ENCODE assay signal across 15 cellular contexts in genomic region chr18:22822841-22823508, GRCh38.
A peak's percentile ranks its signal among the peaks of the same experiment; 100 is the strongest.
DNase-seq lines count a peak whose midpoint lies in the region; ATAC-seq, FAIRE-seq and TF ChIP-seq lines count a peak whose summit lies in the region.
"Had no signal": no experiment of that assay in that cellular context is flagged by ENCODE, and none has a peak within 500 bp of the region (broad histone marks: within the 10 kb centered on the region; RNA-seq: fewer than 3 reads in every experiment).

No MANE protein-coding gene starts in this region.

- H3K4me3 ChIP-seq in GM12878: peak overlapping the region; percentile 51
- H3K4me3 ChIP-seq in dorsolateral prefrontal cortex: no peak overlapping the region

- H3K4me1 ChIP-seq in GM12878 (ENCODE audit: control insufficient read depth, insufficient read depth, low read length): 0 out of 2 replicates have a peak, but pooled peaks cover 3% of the 10 kb centered on the region

- no peaks in the 10 kb centered on the region for H4K20me1 ChIP-seq in GM12878 (ENCODE audit: control insufficient read depth, insufficient read depth)

- H2AFZ ChIP-seq in GM12878 (ENCODE audit: control insufficient read depth, low read depth, low read length): peak overlapping the region; percentile 88

- no peaks in the 10 kb centered on the region for H3K9me3 ChIP-seq in GM12878 (replicated peaks; ENCODE audit: control insufficient read depth, insufficient read depth, low read length)

- BruUV-seq in GM12878 (replicated peaks; lab: Mats Ljungman, UMichigan): no TSS peak

- no peaks in the 10 kb centered on the region for H3K36me3 ChIP-seq in GM12878 (ENCODE audit: control insufficient read depth in 2 of 2, insufficient read depth in 2 of 2, low read length in 1 of 2)

- in situ Hi-C loops in GM12878 (cut with MboI): no loop called here

- TF ChIP-seq CTCF in GM12878 (IDR thresholded peaks at IDR 0.05 in 2 of 3, conservative IDR thresholded peaks at IDR 0.05 in 1 of 3; ENCODE audit: control insufficient read depth in 2 of 3, extremely low read depth in 1 of 3, insufficient read depth in 1 of 3, low read depth in 3 of 3, low read length in 3 of 3): no peak
- TF ChIP-seq CTCF in dorsolateral prefrontal cortex (IDR thresholded peaks at IDR 0.05 in 54 of 56, conservative IDR thresholded peaks at IDR 0.05 in 2 of 56; ENCODE audit: low read depth in 1 of 56, partially characterized antibody in 56 of 56): no peak

- intact Hi-C loops in GM12878 (cut with micrococcal nuclease; ENCODE audit: unreplicated experiment): no loop called here
- intact Hi-C loops in dorsolateral prefrontal cortex (cut with DNase I): no loop called here

- 18% methylated on average over 3 of the region's 3 CpGs for whole genome bisulfite sequencing in GM12878 (ENCODE audit: insufficient coverage, insufficient replicate concordance, low lambda C conversion rate, missing lambda C conversion rate)

- no peak overlapping the region for H3K9ac ChIP-seq in GM12878 (ENCODE audit: control insufficient read depth, insufficient read depth, low read length)

- ATAC-seq in GM18907 (IDR thresholded peaks at IDR 0.05; ENCODE audit: unreplicated experiment): peak; percentile 85
- peak; percentile 89 for ATAC-seq in GM21529 (IDR thresholded peaks at IDR 0.05; ENCODE audit: unreplicated experiment)
- peak; percentile 77 for ATAC-seq in HG03103 (IDR thresholded peaks at IDR 0.05; ENCODE audit: low read depth, unreplicated experiment)
- ATAC-seq in GM12878: peak; percentile 98
- no peak for ATAC-seq in HG03135 (IDR thresholded peaks at IDR 0.05; ENCODE audit: unreplicated experiment)
- ATAC-seq: left lobe of liver had no signal

- peak; percentile 91 for FAIRE-seq in GM12878 (lab: Jason Lieb, UNC)

- peak overlapping the region; percentile 38; the same call in 1 of the 2 replicates for H3K27ac ChIP-seq in GM12878 (ENCODE audit: control insufficient read depth, insufficient read depth)
- H3K27ac ChIP-seq in dorsolateral prefrontal cortex: no peak overlapping the region

- no peak for TF ChIP-seq POLR2A in GM12878 (IDR thresholded peaks at IDR 0.05; ENCODE audit: low read depth, low read length)

- no peak for TF ChIP-seq RAD21 in GM12878 (IDR thresholded peaks at IDR 0.05; ENCODE audit: insufficient read depth, low read depth, low read length)

- SMC1A ChIA-PET in GM12878 (lab: Charles Lee; ENCODE audit: uncharacterized antibody, unreplicated experiment): interaction anchor here (1.2 to 5.8 kb wide), 7 partner anchors 9 to 161 kb away, joined by 3 to 25 read pairs (median 5); no protein-coding TSS in a partner anchor

- POLR2A ChIA-PET in GM12878 (lab: Charles Lee): interaction anchor here (0.5 to 1.3 kb wide), 3 partner anchors 32 to 293 kb away, joined by 3 to 4 read pairs (median 3); no protein-coding TSS in a partner anchor

- RAD21 ChIA-PET in GM12878 (lab: Charles Lee; ENCODE audit: unreplicated experiment): interaction anchor here (1.2 to 1.8 kb wide), 4 partner anchors 9 to 160 kb away, joined by 3 to 8 read pairs (median 4); no protein-coding TSS in a partner anchor

- peak overlapping the region; percentile 79 for H3K4me2 ChIP-seq in GM12878 (ENCODE audit: control insufficient read depth, insufficient read depth)

- CTCF ChIA-PET in GM12878 (lab: Yijun Ruan, JAX): interaction anchor here (1.0 to 2.1 kb wide), 9 partner anchors 9 to 665 kb away, joined by 3 to 12 read pairs (median 5); no protein-coding TSS in a partner anchor

- TF ChIP-seq EP300 in GM12878 (IDR thresholded peaks at IDR 0.05; ENCODE audit: borderline replicate concordance in 1 of 2, control insufficient read depth in 1 of 2, low read depth in 2 of 2, low read length in 2 of 2): no peak

- peak; percentile 21 for DNase-seq in GM12878 (ENCODE audit: low read depth, low spot score)
- no peak for DNase-seq in NCI-H510A treated with DMSO at 0.1 percent for 48 hours (lab: John Stamatoyannopoulos, UW)
- DNase-seq in dorsolateral prefrontal cortex: no peak
- no peak for DNase-seq in middle frontal gyrus (ENCODE audit: extremely low spot score, low spot score)
- DNase-seq: activated CD4-positive, alpha-beta T cell treated with anti-CD3 and anti-CD28 coated beads, Interleukin-2, amount 50 U/mL, for 48 hours; activated naive CD4-positive, alpha-beta T cell treated with anti-CD3 and anti-CD28 coated beads, Interleukin-2, amount 10 ng/mL, durations not matched to agents 7 days and 5 days; CD4-positive, alpha-beta T cell; cortex of kidney; foreskin fibroblast; occipital lobe had no signal

- no peaks in the 10 kb centered on the region for H3K79me2 ChIP-seq in GM12878 (ENCODE audit: control insufficient read depth, insufficient read depth, low read length)

- H3K27me3 ChIP-seq in GM12878 (replicated peaks in 1 of 2; ENCODE audit: control insufficient read depth in 2 of 2, insufficient read depth in 2 of 2, low read length in 1 of 2): no peaks in the 10 kb centered on the region
- H3K27me3 ChIP-seq in dorsolateral prefrontal cortex: peaks cover 0 to 16% (median 0%) of the 10 kb centered on the region in 45 donors

TF ChIP-seq in GM12878, 131 proteins besides CTCF, POLR2A, EP300 and RAD21:
- TF ChIP-seq ZNF274 (IDR thresholded peaks at IDR 0.05; ENCODE audit: insufficient read depth, insufficient read length) (no peak), POLR2AphosphoS2 (IDR thresholded peaks at IDR 0.05; ENCODE audit: low read depth, low read length) (no peak), ZNF207 (IDR thresholded peaks at IDR 0.05; ENCODE audit: borderline replicate concordance) (no peak), ZBED1 (IDR thresholded peaks at IDR 0.05; ENCODE audit: borderline replicate concordance) (no peak)
